ENCODE assay signal across 22 cellular contexts in genomic region chr2:22912398-22912797, GRCh38.
"Had no signal": no experiment of that assay in that cellular context is flagged by ENCODE, and none has a peak within 500 bp of the region (broad histone marks: within the 10 kb centered on the region; RNA-seq: fewer than 3 reads in every experiment).

No MANE protein-coding gene starts in this region.

- DNase-seq: activated CD4-positive, alpha-beta memory T cell treated with anti-CD3 and anti-CD28 coated beads, Interleukin-2, amount 10 ng/mL, durations not matched to agents 7 days and 5 days; activated CD4-positive, alpha-beta T cell treated with anti-CD3 and anti-CD28 coated beads, Interleukin-2, amount 10 ng/mL, durations not matched to agents 24 days and 14 days; activated effector memory CD4-positive, alpha-beta T cell treated with Interleukin-2 at 50 U/mL for 16 hours; activated naive CD4-positive, alpha-beta T cell treated with anti-CD3 and anti-CD28 coated beads for 36 hours; activated naive CD8-positive, alpha-beta T cell treated with anti-CD3 and anti-CD28 coated beads, Interleukin-2, amount 10 ng/mL, durations not matched to agents 7 days and 5 days; activated T-cell treated with anti-CD3 and anti-CD28 coated beads, Interleukin-2, amount 50 U/mL, for 72 hours; amniotic stem cell; effector memory CD4-positive, alpha-beta T cell; foreskin keratinocyte; kidney; lower lobe of right lung; mesendoderm; naive B cell; occipital lobe; sigmoid colon; stimulated activated CD4-positive, alpha-beta T cell treated with anti-CD3 and anti-CD28 coated beads, Interleukin-15, amount 100 ng/mL, for 24 hours; transverse colon had no signal

- H3K27me3 ChIP-seq: breast epithelium, foreskin keratinocyte, sigmoid colon, transverse colon had no signal

- H3K4me1 Mint-ChIP-seq: activated CD4-positive, alpha-beta memory T cell treated with anti-CD3 and anti-CD28 coated beads, Interleukin-2, amount 10 ng/mL, durations not matched to agents 7 days and 5 days; activated CD4-positive, alpha-beta T cell treated with anti-CD3 and anti-CD28 coated beads, Interleukin-2, amount 10 ng/mL, durations not matched to agents 24 days and 14 days; activated naive CD8-positive, alpha-beta T cell treated with anti-CD3 and anti-CD28 coated beads, Interleukin-2, amount 10 ng/mL, durations not matched to agents 7 days and 5 days; central memory CD8-positive, alpha-beta T cell; naive B cell; stimulated activated memory B cell treated with anti-CD40 and anti-IgM and Interleukin-4, amounts not matched to agents 10 μg/mL and 1 μg/mL and 100 μg/mL, for 72 hours had no signal

- H3K36me3 ChIP-seq: breast epithelium, lower lobe of right lung, sigmoid colon, transverse colon had no signal

- H3K27ac ChIP-seq: foreskin keratinocyte, lower lobe of right lung, sigmoid colon, transverse colon had no signal

- H3K27ac Mint-ChIP-seq: activated CD4-positive, alpha-beta memory T cell treated with anti-CD3 and anti-CD28 coated beads, Interleukin-2, amount 10 ng/mL, durations not matched to agents 7 days and 5 days; activated CD4-positive, alpha-beta T cell treated with anti-CD3 and anti-CD28 coated beads, Interleukin-2, amount 10 ng/mL, durations not matched to agents 24 days and 14 days; activated naive CD4-positive, alpha-beta T cell treated with anti-CD3 and anti-CD28 coated beads for 36 hours; activated naive CD8-positive, alpha-beta T cell treated with anti-CD3 and anti-CD28 coated beads, Interleukin-2, amount 10 ng/mL, durations not matched to agents 7 days and 5 days; activated T-cell treated with anti-CD3 and anti-CD28 coated beads, Interleukin-2, amount 50 U/mL, for 72 hours; naive B cell; stimulated activated memory B cell treated with anti-CD40 and anti-IgM and Interleukin-4, amounts not matched to agents 10 μg/mL and 1 μg/mL and 100 μg/mL, for 72 hours had no signal

- H3K4me2 ChIP-seq: smooth muscle cell had no signal

- H3K4me3 Mint-ChIP-seq: activated CD4-positive, alpha-beta memory T cell treated with anti-CD3 and anti-CD28 coated beads, Interleukin-2, amount 10 ng/mL, durations not matched to agents 7 days and 5 days; activated CD4-positive, alpha-beta T cell treated with anti-CD3 and anti-CD28 coated beads, Interleukin-2, amount 10 ng/mL, durations not matched to agents 24 days and 14 days; activated naive CD4-positive, alpha-beta T cell treated with anti-CD3 and anti-CD28 coated beads for 36 hours; activated naive CD8-positive, alpha-beta T cell treated with anti-CD3 and anti-CD28 coated beads, Interleukin-2, amount 10 ng/mL, durations not matched to agents 7 days and 5 days; activated T-cell treated with anti-CD3 and anti-CD28 coated beads, Interleukin-2, amount 50 U/mL, for 72 hours; central memory CD8-positive, alpha-beta T cell; naive B cell; stimulated activated memory B cell treated with anti-CD40 and anti-IgM and Interleukin-4, amounts not matched to agents 10 μg/mL and 1 μg/mL and 100 μg/mL, for 72 hours had no signal

- H3K36me3 Mint-ChIP-seq: activated naive CD8-positive, alpha-beta T cell treated with anti-CD3 and anti-CD28 coated beads, Interleukin-2, amount 10 ng/mL, durations not matched to agents 7 days and 5 days; naive B cell; stimulated activated memory B cell treated with anti-CD40 and anti-IgM and Interleukin-4, amounts not matched to agents 10 μg/mL and 1 μg/mL and 100 μg/mL, for 72 hours had no signal

- H3K27me3 Mint-ChIP-seq: activated CD4-positive, alpha-beta memory T cell treated with anti-CD3 and anti-CD28 coated beads, Interleukin-2, amount 10 ng/mL, durations not matched to agents 7 days and 5 days; activated CD4-positive, alpha-beta T cell treated with anti-CD3 and anti-CD28 coated beads, Interleukin-2, amount 10 ng/mL, durations not matched to agents 24 days and 14 days; central memory CD8-positive, alpha-beta T cell had no signal

- H3K9me3 ChIP-seq: breast epithelium, lower lobe of right lung, sigmoid colon, transverse colon had no signal

- H3K4me1 ChIP-seq: breast epithelium, foreskin keratinocyte, lower lobe of right lung, sigmoid colon, transverse colon had no signal

- H3K4me3 ChIP-seq: breast epithelium, lower lobe of right lung, sigmoid colon, smooth muscle cell, transverse colon had no signal

- H3K9me3 Mint-ChIP-seq: activated CD4-positive, alpha-beta memory T cell treated with anti-CD3 and anti-CD28 coated beads, Interleukin-2, amount 10 ng/mL, durations not matched to agents 7 days and 5 days; activated CD4-positive, alpha-beta T cell treated with anti-CD3 and anti-CD28 coated beads, Interleukin-2, amount 10 ng/mL, durations not matched to agents 24 days and 14 days; activated naive CD4-positive, alpha-beta T cell treated with anti-CD3 and anti-CD28 coated beads for 36 hours; activated naive CD8-positive, alpha-beta T cell treated with anti-CD3 and anti-CD28 coated beads, Interleukin-2, amount 10 ng/mL, durations not matched to agents 7 days and 5 days; activated T-cell treated with anti-CD3 and anti-CD28 coated beads, Interleukin-2, amount 50 U/mL, for 72 hours; stimulated activated memory B cell treated with anti-CD40 and anti-IgM and Interleukin-4, amounts not matched to agents 10 μg/mL and 1 μg/mL and 100 μg/mL, for 72 hours had no signal

- ATAC-seq: activated T-cell treated with anti-CD3 and anti-CD28 coated beads, Interleukin-2, amount 50 U/mL, for 72 hours; foreskin keratinocyte; left lobe of liver; lower lobe of right lung; stimulated activated memory B cell treated with anti-CD40 and anti-IgM and Interleukin-4, amounts not matched to agents 10 μg/mL and 1 μg/mL and 100 μg/mL, for 72 hours had no signal
